8 cellular contexts compared by ENCODE assay signal in the genomic region with DNA sequence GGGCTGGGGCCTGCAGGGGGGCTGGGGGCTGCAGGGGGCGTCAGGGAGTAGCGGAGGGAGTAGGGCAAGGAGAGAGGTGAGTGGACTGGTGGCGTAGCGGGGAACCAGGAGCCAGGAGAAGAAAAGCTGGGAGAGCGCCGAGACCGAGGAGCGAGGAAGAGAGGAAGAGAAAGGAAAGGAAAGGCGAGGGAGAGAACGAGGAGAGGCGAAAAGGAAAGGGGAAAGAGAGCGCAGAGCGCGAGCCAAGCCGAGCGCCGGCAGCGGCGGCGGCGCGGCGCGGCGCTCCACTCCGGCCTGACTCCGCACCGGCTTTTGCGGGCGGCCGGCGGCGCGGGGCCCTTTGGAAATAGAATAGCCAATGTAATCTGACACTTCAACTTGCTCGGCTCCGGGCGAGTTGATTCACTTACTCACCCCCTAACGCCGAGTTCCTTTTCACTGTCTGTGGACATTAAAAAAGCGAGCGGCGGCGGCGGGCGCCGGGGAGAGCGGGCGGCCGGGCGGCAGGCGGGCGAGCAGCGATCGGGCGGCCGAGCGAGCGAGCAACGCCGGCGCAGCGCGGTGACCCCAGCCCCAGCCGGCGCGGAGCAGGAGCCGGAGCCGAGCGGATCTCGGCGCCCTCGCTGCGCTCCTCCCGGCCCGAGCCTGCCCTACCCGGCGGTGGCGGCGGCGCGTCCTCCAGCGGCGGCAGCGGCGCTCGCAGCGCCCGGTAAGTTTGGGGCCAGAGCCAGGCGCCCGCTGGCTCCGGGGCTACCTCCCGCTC. TPM values are rescaled to one million over a fixed set of nuclear protein-coding genes. Genes with fewer than 3 reads are reported as not detected.
DNase-seq lines count a peak whose midpoint lies in the region; ATAC-seq and TF ChIP-seq lines count a peak whose summit lies in the region.

A gene with protein sequence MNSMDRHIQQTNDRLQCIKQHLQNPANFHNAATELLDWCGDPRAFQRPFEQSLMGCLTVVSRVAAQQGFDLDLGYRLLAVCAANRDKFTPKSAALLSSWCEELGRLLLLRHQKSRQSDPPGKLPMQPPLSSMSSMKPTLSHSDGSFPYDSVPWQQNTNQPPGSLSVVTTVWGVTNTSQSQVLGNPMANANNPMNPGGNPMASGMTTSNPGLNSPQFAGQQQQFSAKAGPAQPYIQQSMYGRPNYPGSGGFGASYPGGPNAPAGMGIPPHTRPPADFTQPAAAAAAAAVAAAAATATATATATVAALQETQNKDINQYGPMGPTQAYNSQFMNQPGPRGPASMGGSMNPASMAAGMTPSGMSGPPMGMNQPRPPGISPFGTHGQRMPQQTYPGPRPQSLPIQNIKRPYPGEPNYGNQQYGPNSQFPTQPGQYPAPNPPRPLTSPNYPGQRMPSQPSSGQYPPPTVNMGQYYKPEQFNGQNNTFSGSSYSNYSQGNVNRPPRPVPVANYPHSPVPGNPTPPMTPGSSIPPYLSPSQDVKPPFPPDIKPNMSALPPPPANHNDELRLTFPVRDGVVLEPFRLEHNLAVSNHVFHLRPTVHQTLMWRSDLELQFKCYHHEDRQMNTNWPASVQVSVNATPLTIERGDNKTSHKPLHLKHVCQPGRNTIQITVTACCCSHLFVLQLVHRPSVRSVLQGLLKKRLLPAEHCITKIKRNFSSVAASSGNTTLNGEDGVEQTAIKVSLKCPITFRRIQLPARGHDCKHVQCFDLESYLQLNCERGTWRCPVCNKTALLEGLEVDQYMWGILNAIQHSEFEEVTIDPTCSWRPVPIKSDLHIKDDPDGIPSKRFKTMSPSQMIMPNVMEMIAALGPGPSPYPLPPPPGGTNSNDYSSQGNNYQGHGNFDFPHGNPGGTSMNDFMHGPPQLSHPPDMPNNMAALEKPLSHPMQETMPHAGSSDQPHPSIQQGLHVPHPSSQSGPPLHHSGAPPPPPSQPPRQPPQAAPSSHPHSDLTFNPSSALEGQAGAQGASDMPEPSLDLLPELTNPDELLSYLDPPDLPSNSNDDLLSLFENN (plus strand): TSS at position 405 of the 763 bp plus-strand sequence. CDS start 132,667 bp downstream, outside the sequence.

- peak within 1 kb of the TSS; percentile 98 for H3K4me3 Mint-ChIP-seq in nephron progenitor cell
- H3K4me3 Mint-ChIP-seq in stimulated activated naive CD8-positive, alpha-beta T cell treated with anti-CD3 and anti-CD28 coated beads, Interleukin-15, amount 100 ng/mL, for 72 hours, result peak within 1 kb of the TSS; percentile 94 to 95

- H3K4me1 ChIP-seq in DOHH2 (ENCODE audit: control insufficient read depth, low read length) (peaks cover 27% of the 10 kb centered on the region), Karpas-422 (ENCODE audit: low read length) (peaks cover 32% of the 10 kb centered on the region), RWPE2 (ENCODE audit: insufficient read depth, poor library complexity, severe bottlenecking) (peaks cover 12% of the 10 kb centered on the region)

- TF ChIP-seq CTCF in DOHH2 (IDR thresholded peaks at IDR 0.05; ENCODE audit: low read depth, low read length, poor library complexity, severe bottlenecking), result peak; percentile 28
- TF ChIP-seq CTCF in RWPE2 (IDR thresholded peaks at IDR 0.05; ENCODE audit: poor library complexity, severe bottlenecking), result peak; percentile 34
- no peak for TF ChIP-seq CTCF in nephron progenitor cell (IDR thresholded peaks at IDR 0.05)

- H3K27me3 Mint-ChIP-seq in nephron progenitor cell (ENCODE audit: low read depth, poor library complexity), result peaks cover 12% of the 10 kb centered on the region
- peaks cover 8% of the 10 kb centered on the region for H3K27me3 Mint-ChIP-seq in stimulated activated naive CD8-positive, alpha-beta T cell treated with anti-CD3 and anti-CD28 coated beads, Interleukin-15, amount 100 ng/mL, for 72 hours

- H3K9me3 ChIP-seq in DOHH2 (ENCODE audit: control insufficient read depth, insufficient read depth, low read length) (no peaks in the 10 kb centered on the region), Karpas-422 (ENCODE audit: low read length) (no peaks in the 10 kb centered on the region), RWPE2 (ENCODE audit: severe bottlenecking) (no peaks in the 10 kb centered on the region)

- H3K79me2 ChIP-seq in DOHH2 (ENCODE audit: control insufficient read depth, low read length) (no peaks in the 10 kb centered on the region), Karpas-422 (ENCODE audit: low read length) (no peaks in the 10 kb centered on the region)

- H2AFZ ChIP-seq in Karpas-422 (ENCODE audit: low read length), result 0 out of 2 replicates have a peak within 1 kb of the TSS, but pooled peaks have one; percentile 78

- no peaks in the 10 kb centered on the region for H3K36me3 ChIP-seq in DOHH2 (ENCODE audit: control insufficient read depth, low read length)
- H3K36me3 ChIP-seq in Karpas-422 (ENCODE audit: insufficient read depth, low read length), result no peaks in the 10 kb centered on the region
- no peaks in the 10 kb centered on the region for H3K36me3 ChIP-seq in RWPE2 (ENCODE audit: low read depth)

- H3K9me2 ChIP-seq in DOHH2 (replicated peaks; ENCODE audit: control insufficient read depth, low read length) (no peaks in the 10 kb centered on the region), Karpas-422 (replicated peaks; ENCODE audit: insufficient read depth, low read length) (no peaks in the 10 kb centered on the region)

- H3K27ac ChIP-seq in DOHH2 (ENCODE audit: low read depth, low read length) (no peak within 1 kb of the TSS), Karpas-422 (ENCODE audit: low read length) (0 out of 2 replicates have a peak within 1 kb of the TSS, but pooled peaks have one; percentile 30), RWPE2 (ENCODE audit: poor library complexity, severe bottlenecking) (peak within 1 kb of the TSS; percentile 84)

- H3K36me3 Mint-ChIP-seq in nephron progenitor cell (ENCODE audit: low read depth), result no peaks in the 10 kb centered on the region

- peaks cover 75% of the 10 kb centered on the region for H3K27me3 ChIP-seq in DOHH2 (ENCODE audit: control insufficient read depth, low read length)
- H3K27me3 ChIP-seq in Karpas-422 (ENCODE audit: low read length), result 0 out of 2 replicates have a peak, but pooled peaks cover 3% of the 10 kb centered on the region
- H3K27me3 ChIP-seq in RWPE2 (ENCODE audit: insufficient read depth, poor library complexity, severe bottlenecking), result no peaks in the 10 kb centered on the region

- peaks cover 60% of the 10 kb centered on the region for H3K4me1 Mint-ChIP-seq in nephron progenitor cell
- H3K4me1 Mint-ChIP-seq in stimulated activated naive CD8-positive, alpha-beta T cell treated with anti-CD3 and anti-CD28 coated beads, Interleukin-15, amount 100 ng/mL, for 72 hours, result peaks cover 68% of the 10 kb centered on the region

- peak within 1 kb of the TSS; percentile 98 for H3K27ac Mint-ChIP-seq in nephron progenitor cell
- H3K27ac Mint-ChIP-seq in stimulated activated naive CD8-positive, alpha-beta T cell treated with anti-CD3 and anti-CD28 coated beads, Interleukin-15, amount 100 ng/mL, for 72 hours, result peak within 1 kb of the TSS; percentile 89 to 92

- H3K4me2 ChIP-seq in DOHH2 (ENCODE audit: low read length) (peak within 1 kb of the TSS; percentile 87), Karpas-422 (ENCODE audit: low read depth, low read length, poor library complexity, severe bottlenecking) (peak within 1 kb of the TSS; percentile 100)

- no peaks in the 10 kb centered on the region for H3F3A ChIP-seq in DOHH2 (ENCODE audit: control insufficient read depth, insufficient read depth)

- DNase-seq in Karpas-422 (peak; percentile 96), RWPE2 (ENCODE audit: low spot score) (peak; percentile 91), fibroblast of the conjunctiva (ENCODE audit: low read depth) (peak; percentile 77), nephron progenitor cell (peak; percentile 86)
- DNase-seq in activated effector memory CD4-positive, alpha-beta T cell treated with anti-CD3 and anti-CD28 coated beads, Interleukin-2, amount 50 U/mL, for 16 hours, result peak; percentile 93
- peak; percentile 81 to 88 for DNase-seq in stimulated activated naive CD8-positive, alpha-beta T cell treated with anti-CD3 and anti-CD28 coated beads, Interleukin-15, amount 100 ng/mL, for 72 hours

- H3K9ac ChIP-seq in Karpas-422 (ENCODE audit: low read length), result peak within 1 kb of the TSS; percentile 77

- peak; percentile 43 for ATAC-seq in GM21825 (IDR thresholded peaks at IDR 0.05; ENCODE audit: unreplicated experiment)
- ATAC-seq in RWPE2 (ENCODE audit: low read depth), result peak; percentile 51
- ATAC-seq in stimulated activated naive CD8-positive, alpha-beta T cell treated with anti-CD3 and anti-CD28 coated beads, Interleukin-15, amount 100 ng/mL, for 72 hours, result peak; percentile 73

- H4K20me1 ChIP-seq in DOHH2 (ENCODE audit: control insufficient read depth, insufficient read depth, low read depth, low read length), result peaks cover 13% of the 10 kb centered on the region; the same call in 1 of the 2 replicates
- peaks cover 29% of the 10 kb centered on the region for H4K20me1 ChIP-seq in Karpas-422 (ENCODE audit: insufficient read depth, low read depth, low read length)

- H3K4me3 ChIP-seq in DOHH2 (ENCODE audit: low read length) (peak within 1 kb of the TSS; percentile 79), Karpas-422 (ENCODE audit: low read length) (peak within 1 kb of the TSS; percentile 93), RWPE2 (ENCODE audit: severe bottlenecking) (peak within 1 kb of the TSS; percentile 89)

- no peaks in the 10 kb centered on the region for H3K9me3 Mint-ChIP-seq in nephron progenitor cell
- no peaks in the 10 kb centered on the region for H3K9me3 Mint-ChIP-seq in stimulated activated naive CD8-positive, alpha-beta T cell treated with anti-CD3 and anti-CD28 coated beads, Interleukin-15, amount 100 ng/mL, for 72 hours

RNA-seq across cellular contexts. Expression of the gene that starts here (rescaled TPM):
- total RNA-seq in Karpas-422 (2014; rRNA removed; shearing (Covaris generic); ENCODE audit: low replicate concordance), result 63.0 and 73.1 TPM in 2 replicates
